18 cellular contexts compared by ENCODE assay signal in genomic region chr12:115574831-115575230, GRCh38.
DNase-seq lines count a peak whose midpoint lies in the region; ATAC-seq and TF ChIP-seq lines count a peak whose summit lies in the region.
"Had no signal": no experiment of that assay in that cellular context is flagged by ENCODE, and none has a peak within 500 bp of the region (broad histone marks: within the 10 kb centered on the region; RNA-seq: fewer than 3 reads in every experiment).

No MANE protein-coding gene starts in this region.

- H3K4me3 Mint-ChIP-seq in stimulated activated naive B cell treated with anti-CD40 and anti-IgM and Interleukin-4, amounts not matched to agents 10 μg/mL and 1 μg/mL and 100 μg/mL, for 72 hours = no peak overlapping the region
- H3K4me3 Mint-ChIP-seq: T-helper 1 cell treated with Interleukin-12 subunit alpha and Interleukin-12 subunit beta and Interleukin-4 antibody, amounts not matched to agents 30 μg/mL and 1 μg/mL, for 36 hours had no signal

- H3K27ac Mint-ChIP-seq in stimulated activated naive B cell treated with anti-CD40 and anti-IgM and Interleukin-4, amounts not matched to agents 10 μg/mL and 1 μg/mL and 100 μg/mL, for 72 hours = no peak overlapping the region
- H3K27ac Mint-ChIP-seq: T-helper 1 cell treated with Interleukin-12 subunit alpha and Interleukin-12 subunit beta and Interleukin-4 antibody, amounts not matched to agents 30 μg/mL and 1 μg/mL, for 36 hours had no signal

- H3K27me3 Mint-ChIP-seq in stimulated activated naive B cell treated with anti-CD40 and anti-IgM and Interleukin-4, amounts not matched to agents 10 μg/mL and 1 μg/mL and 100 μg/mL, for 72 hours = peaks cover 0 to 7% of the 10 kb centered on the region in 2 donors

- H3K9me3 ChIP-seq in aorta (ENCODE audit: control insufficient read depth, low read length) = peaks cover 1% of the 10 kb centered on the region
- H3K9me3 ChIP-seq: BE2C had no signal

- intact Hi-C loops in aorta (cut with DNase I) = no loop called here

- H3K27ac ChIP-seq in aorta (ENCODE audit: low read depth in 1 of 2, low read length in 2 of 2) = no peak overlapping the region

- H3K36me3 ChIP-seq in aorta (ENCODE audit: control insufficient read depth in 1 of 2, insufficient read depth in 2 of 2, low read length in 1 of 2) = no peaks in the 10 kb centered on the region
- H3K36me3 ChIP-seq: BE2C had no signal

- H3K9me3 Mint-ChIP-seq in stimulated activated naive B cell treated with anti-CD40 and anti-IgM and Interleukin-4, amounts not matched to agents 10 μg/mL and 1 μg/mL and 100 μg/mL, for 72 hours = peaks cover 4 to 6% of the 10 kb centered on the region in 2 donors

- no peak for TF ChIP-seq POLR2A in GM18505 (IDR thresholded peaks at IDR 0.05; ENCODE audit: borderline replicate concordance, extremely low read depth, insufficient read depth, insufficient read length)

- 83 to 88% methylated on average over 6 of the region's 6 CpGs for WGBS in aorta, 2 donors

- no peak overlapping the region for H3K4me3 ChIP-seq in aorta (ENCODE audit: low read length in 2 of 2)

- H3K36me3 Mint-ChIP-seq in stimulated activated naive B cell treated with anti-CD40 and anti-IgM and Interleukin-4, amounts not matched to agents 10 μg/mL and 1 μg/mL and 100 μg/mL, for 72 hours = peaks cover 0 to 4% of the 10 kb centered on the region in 2 donors

- H3K4me1 ChIP-seq in aorta (ENCODE audit: control insufficient read depth in 1 of 2, insufficient read depth in 2 of 2, low read length in 2 of 2) = no peaks in the 10 kb centered on the region

- no peaks in the 10 kb centered on the region for H3K4me1 Mint-ChIP-seq in stimulated activated naive B cell treated with anti-CD40 and anti-IgM and Interleukin-4, amounts not matched to agents 10 μg/mL and 1 μg/mL and 100 μg/mL, for 72 hours

- no peaks in the 10 kb centered on the region for H3K27me3 ChIP-seq in aorta (ENCODE audit: control insufficient read depth in 1 of 2, insufficient read depth in 2 of 2, low read length in 1 of 2)
- H3K27me3 ChIP-seq: BE2C had no signal

- DNase-seq in DMS79 (lab: John Stamatoyannopoulos, UW) = peak; percentile 93
- peak; percentile 6 for DNase-seq in NCI-H1092 (lab: John Stamatoyannopoulos, UW)
- DNase-seq in NCI-H2029 treated with DMSO at 0.1 percent for 48 hours (lab: John Stamatoyannopoulos, UW) = peak; percentile 35
- peak; percentile 56 for DNase-seq in SHP77 treated with DMSO at 0.1 percent for 48 hours (lab: John Stamatoyannopoulos, UW)
- DNase-seq in aorta = no peak
- no peak for DNase-seq in stimulated activated naive B cell treated with anti-CD40 and anti-IgM and Interleukin-4, amounts not matched to agents 10 μg/mL and 1 μg/mL and 100 μg/mL, for 72 hours
- DNase-seq: BE2C; Karpas-422; MV-4-11; NCI-H146; NCI-H2107; NCI-H226; NCI-H526 treated with DMSO at 0.1 percent for 48 hours; NK-92 treated with Interleukin-12 subunit alpha and Interleukin-12 subunit beta, amount 100 ng/mL, for 24 hours; T1000 had no signal

- ATAC-seq in GM18861 (IDR thresholded peaks at IDR 0.05; ENCODE audit: unreplicated experiment) (no peak), GM18505 (IDR thresholded peaks at IDR 0.05; ENCODE audit: unreplicated experiment) (no peak), aorta (ENCODE audit: low FRiP score) (no peak)
- ATAC-seq in stimulated activated naive B cell treated with anti-CD40 and anti-IgM and Interleukin-4, amounts not matched to agents 10 μg/mL and 1 μg/mL and 100 μg/mL, for 72 hours (replicated peaks) = no peak

Comparison
In these comparisons a context has a peak if more than half of its experiments do, and no peak if none do; other contexts are left out.
1. DNase-seq: peak in DMS79 (single experiment), NCI-H1092 (single experiment), NCI-H2029 treated with DMSO at 0.1 percent for 48 hours (single experiment) and SHP77 treated with DMSO at 0.1 percent for 48 hours (single experiment); none in aorta (0 of 2) and stimulated activated naive B cell treated with anti-CD40 and anti-IgM and Interleukin-4, amounts not matched to agents 10 μg/mL and 1 μg/mL and 100 μg/mL, for 72 hours (single experiment).